Comparison of ENCODE assay signal across 14 cellular contexts in genomic region chr14:93809491-93810420, GRCh38. TPM values are rescaled to one million over a fixed set of nuclear protein-coding genes. Genes with fewer than 3 reads are reported as not detected.
DNase-seq lines count a peak whose midpoint lies in the region; ATAC-seq and TF ChIP-seq lines count a peak whose summit lies in the region.
"Not testable (repeated sequence)": the region's sequence is repeated elsewhere in the genome, so short reads cannot be mapped to it uniquely, and the experiment has no call there.
"Had no signal": no experiment of that assay in that cellular context is flagged by ENCODE, and none has a peak within 500 bp of the region (broad histone marks: within the 10 kb centered on the region; RNA-seq: fewer than 3 reads in every experiment).

No MANE protein-coding gene starts in this region.

- not testable (repeated sequence) for TF ChIP-seq CTCF in GM12864 (IDR thresholded peaks at IDR 0.05; ENCODE audit: low read depth, low read length, missing control alignments); OCI-LY3 (IDR thresholded peaks at IDR 0.05; ENCODE audit: low read depth, low read length)

- not testable (repeated sequence) for H4K20me1 ChIP-seq in OCI-LY3 (ENCODE audit: insufficient read depth, low read length)

- peak overlapping the region; percentile 47 for H3K4me2 ChIP-seq in OCI-LY3 (ENCODE audit: low read length)

- H3K27me3 ChIP-seq in OCI-LY3 (ENCODE audit: low read depth, low read length), result not testable (repeated sequence)

- H3K9me3 ChIP-seq in OCI-LY3 (ENCODE audit: insufficient read depth, low read length), result peaks cover 37% of the 10 kb centered on the region

- H2AFZ ChIP-seq in OCI-LY3 (ENCODE audit: low read depth, low read length), result not testable (repeated sequence)

- H3K36me3 Mint-ChIP-seq in activated T-cell treated with anti-CD3 and anti-CD28 coated beads, Interleukin-2, amount 50 U/mL, for 72 hours (ENCODE audit: insufficient read depth in 2 of 2), result not testable (repeated sequence)

- peak overlapping the region; percentile 57 for H3K27ac ChIP-seq in OCI-LY3 (ENCODE audit: low read length)

- ATAC-seq in GM18861 (IDR thresholded peaks at IDR 0.05; ENCODE audit: unreplicated experiment) (peak; percentile 66), GM21390 (IDR thresholded peaks at IDR 0.05; ENCODE audit: unreplicated experiment) (peak; percentile 73), HG02678 (IDR thresholded peaks at IDR 0.05; ENCODE audit: unreplicated experiment) (peak; percentile 51), HG03108 (IDR thresholded peaks at IDR 0.05; ENCODE audit: unreplicated experiment) (peak; percentile 63), HG03558 (IDR thresholded peaks at IDR 0.05; ENCODE audit: extremely low read depth, unreplicated experiment) (peak; percentile 49)
- ATAC-seq in activated T-cell treated with anti-CD3 and anti-CD28 coated beads, Interleukin-2, amount 50 U/mL, for 72 hours (replicated peaks in 1 of 2), result peak; percentile 71 to 78

- not testable (repeated sequence) for H3K4me3 ChIP-seq in GM12864 (ENCODE audit: low read depth, low read length)
- peak overlapping the region; percentile 25; the same call in 1 of the 2 replicates for H3K4me3 ChIP-seq in OCI-LY3 (ENCODE audit: low read length)

- H3K4me3 Mint-ChIP-seq in activated T-cell treated with anti-CD3 and anti-CD28 coated beads, Interleukin-2, amount 50 U/mL, for 72 hours, result not testable (repeated sequence)

- H3K9me3 Mint-ChIP-seq in activated T-cell treated with anti-CD3 and anti-CD28 coated beads, Interleukin-2, amount 50 U/mL, for 72 hours, result not testable (repeated sequence)

- not testable (repeated sequence) for H3K9ac ChIP-seq in OCI-LY3 (ENCODE audit: low read length)

- not testable (repeated sequence) for H3K27me3 Mint-ChIP-seq in activated T-cell treated with anti-CD3 and anti-CD28 coated beads, Interleukin-2, amount 50 U/mL, for 72 hours (ENCODE audit: low read depth)

- H3K4me1 Mint-ChIP-seq in activated T-cell treated with anti-CD3 and anti-CD28 coated beads, Interleukin-2, amount 50 U/mL, for 72 hours (ENCODE audit: low read depth), result peaks cover 15% of the 10 kb centered on the region

- H3K4me1 ChIP-seq in OCI-LY3 (ENCODE audit: low read length), result peaks cover 28% of the 10 kb centered on the region

- not testable (repeated sequence) for H3K27ac Mint-ChIP-seq in activated T-cell treated with anti-CD3 and anti-CD28 coated beads, Interleukin-2, amount 50 U/mL, for 72 hours

- not testable (repeated sequence) for H3K36me3 ChIP-seq in OCI-LY3 (replicated peaks; ENCODE audit: low read depth, low read length)

- H3K79me2 ChIP-seq in OCI-LY3 (ENCODE audit: low read length), result not testable (repeated sequence)

- DNase-seq in GM12864 (ENCODE audit: low read depth), result peak; percentile 35
- not testable (repeated sequence) for DNase-seq in activated T-cell treated with anti-CD3 and anti-CD28 coated beads, Interleukin-2, amount 50 U/mL, for 72 hours

RNA-seq across cellular contexts. Expression of gene PRIMA1, which starts 21.5 kb away (rescaled TPM):
- not detected for total RNA-seq in activated T-cell treated with anti-CD3 and anti-CD28 coated beads, Interleukin-2, amount 50 U/mL, for 72 hours
- total RNA-seq: activated CD8-positive, alpha-beta T cell treated with anti-CD3 and anti-CD28 coated beads, Interleukin-2, amount 10 ng/mL, durations not matched to agents 7 days and 5 days; activated naive CD8-positive, alpha-beta T cell treated with anti-CD3 and anti-CD28 coated beads, Interleukin-2, amount 10 ng/mL, durations not matched to agents 7 days and 5 days; Calu3; K562; MCF 10A; T-helper 17 cell had no signal
